ENCODE assay signal across 8 cellular contexts in genomic region chrX:79161655-79162054, GRCh38. TPM values are rescaled to one million over a fixed set of nuclear protein-coding genes. Genes with fewer than 3 reads are reported as not detected.
A peak's percentile ranks its signal among the peaks of the same experiment; 100 is the strongest.
DNase-seq lines count a peak whose midpoint lies in the region; ATAC-seq lines count a peak whose summit lies in the region.

No MANE protein-coding gene starts in this region.

- peaks cover 74% of the 10 kb centered on the region for H3K4me1 Mint-ChIP-seq in activated CD4-positive, alpha-beta memory T cell treated with anti-CD3 and anti-CD28 coated beads, Interleukin-2, amount 10 ng/mL, durations not matched to agents 7 days and 5 days
- peaks cover 87% of the 10 kb centered on the region for H3K4me1 Mint-ChIP-seq in stimulated activated naive CD8-positive, alpha-beta T cell treated with anti-CD3 and anti-CD28 coated beads, Interleukin-15, Interleukin-2, amounts not matched to agents 100 ng/mL and 50 ng/mL, for 24 hours (ENCODE audit: low read depth)

- H3K27ac Mint-ChIP-seq in activated CD4-positive, alpha-beta memory T cell treated with anti-CD3 and anti-CD28 coated beads, Interleukin-2, amount 10 ng/mL, durations not matched to agents 7 days and 5 days: peak overlapping the region; percentile 97
- peak overlapping the region; percentile 99 for H3K27ac Mint-ChIP-seq in stimulated activated naive CD8-positive, alpha-beta T cell treated with anti-CD3 and anti-CD28 coated beads, Interleukin-15, Interleukin-2, amounts not matched to agents 100 ng/mL and 50 ng/mL, for 24 hours

- peak; percentile 91 for ATAC-seq in HG03342 (IDR thresholded peaks at IDR 0.05; ENCODE audit: unreplicated experiment)

- peaks cover 38% of the 10 kb centered on the region for H3K36me3 Mint-ChIP-seq in activated CD4-positive, alpha-beta memory T cell treated with anti-CD3 and anti-CD28 coated beads, Interleukin-2, amount 10 ng/mL, durations not matched to agents 7 days and 5 days (ENCODE audit: low read depth)
- H3K36me3 Mint-ChIP-seq in stimulated activated naive CD8-positive, alpha-beta T cell treated with anti-CD3 and anti-CD28 coated beads, Interleukin-15, Interleukin-2, amounts not matched to agents 100 ng/mL and 50 ng/mL, for 24 hours (ENCODE audit: low read depth): peaks cover 34% of the 10 kb centered on the region

- H3K9me3 Mint-ChIP-seq in activated CD4-positive, alpha-beta memory T cell treated with anti-CD3 and anti-CD28 coated beads, Interleukin-2, amount 10 ng/mL, durations not matched to agents 7 days and 5 days: no peaks in the 10 kb centered on the region
- no peaks in the 10 kb centered on the region for H3K9me3 Mint-ChIP-seq in stimulated activated naive CD8-positive, alpha-beta T cell treated with anti-CD3 and anti-CD28 coated beads, Interleukin-15, Interleukin-2, amounts not matched to agents 100 ng/mL and 50 ng/mL, for 24 hours

- POLR2A ChIA-PET in activated CD4-positive, alpha-beta memory T cell treated with anti-CD3 and anti-CD28 coated beads, Interleukin-2, amount 10 ng/mL, durations not matched to agents 7 days and 5 days (lab: Charles Lee): interaction anchor here (0.7 to 11.7 kb wide), 15 partner anchors 7 to 216 kb away, joined by 3 to 147 read pairs (median 3); partner anchors contain the start of genes GPR174 and P2RY10

- no peaks in the 10 kb centered on the region for H3K27me3 Mint-ChIP-seq in activated CD4-positive, alpha-beta memory T cell treated with anti-CD3 and anti-CD28 coated beads, Interleukin-2, amount 10 ng/mL, durations not matched to agents 7 days and 5 days
- H3K27me3 Mint-ChIP-seq in stimulated activated naive CD8-positive, alpha-beta T cell treated with anti-CD3 and anti-CD28 coated beads, Interleukin-15, Interleukin-2, amounts not matched to agents 100 ng/mL and 50 ng/mL, for 24 hours: no peaks in the 10 kb centered on the region

- H3K4me3 Mint-ChIP-seq in activated CD4-positive, alpha-beta memory T cell treated with anti-CD3 and anti-CD28 coated beads, Interleukin-2, amount 10 ng/mL, durations not matched to agents 7 days and 5 days: peak overlapping the region; percentile 89
- peak overlapping the region; percentile 82 for H3K4me3 Mint-ChIP-seq in stimulated activated naive CD8-positive, alpha-beta T cell treated with anti-CD3 and anti-CD28 coated beads, Interleukin-15, Interleukin-2, amounts not matched to agents 100 ng/mL and 50 ng/mL, for 24 hours

- CTCF ChIA-PET in activated CD4-positive, alpha-beta memory T cell treated with anti-CD3 and anti-CD28 coated beads, Interleukin-2, amount 10 ng/mL, durations not matched to agents 7 days and 5 days (lab: Charles Lee): interaction anchor here (0.6 to 1.0 kb wide), 3 partner anchors 15 to 250 kb away, joined by 3 read pairs; no protein-coding TSS in a partner anchor

- peak; percentile 42 for DNase-seq in CD1c-positive myeloid dendritic cell (ENCODE audit: extremely low spot score)
- peak; percentile 9 for DNase-seq in GM19238 (ENCODE audit: insufficient read length, low spot score)
- peak; percentile 54 for DNase-seq in activated CD4-positive, alpha-beta memory T cell treated with anti-CD3 and anti-CD28 coated beads, Interleukin-2, amount 10 ng/mL, durations not matched to agents 7 days and 5 days
- no peak for DNase-seq in GOT3 (lab: John Stamatoyannopoulos, UW)
- no peak for DNase-seq in NCI-H2081 (lab: John Stamatoyannopoulos, UW)
- no peak for DNase-seq in mucosa of gallbladder (ENCODE audit: low spot score)

RNA-seq across cellular contexts. Expression of gene GPR174, which starts 17.2 kb away (rescaled TPM):
- total RNA-seq in activated CD4-positive, alpha-beta memory T cell treated with anti-CD3 and anti-CD28 coated beads, Interleukin-2, amount 10 ng/mL, durations not matched to agents 7 days and 5 days: 10 to 100 TPM; 27.0 to 29.0 TPM
- 2.0 TPM for total RNA-seq in mucosa of gallbladder

Comparison
In these comparisons a context has a peak if more than half of its experiments do, and no peak if none do; other contexts are left out.
1. DNase-seq: peak in CD1c-positive myeloid dendritic cell (single experiment), GM19238 (single experiment) and activated CD4-positive, alpha-beta memory T cell treated with anti-CD3 and anti-CD28 coated beads, Interleukin-2, amount 10 ng/mL, durations not matched to agents 7 days and 5 days (single experiment); none in GOT3 (single experiment), NCI-H2081 (0 of 2) and mucosa of gallbladder (single experiment).